ENCODE assay signal across 37 cellular contexts in the genomic region with DNA sequence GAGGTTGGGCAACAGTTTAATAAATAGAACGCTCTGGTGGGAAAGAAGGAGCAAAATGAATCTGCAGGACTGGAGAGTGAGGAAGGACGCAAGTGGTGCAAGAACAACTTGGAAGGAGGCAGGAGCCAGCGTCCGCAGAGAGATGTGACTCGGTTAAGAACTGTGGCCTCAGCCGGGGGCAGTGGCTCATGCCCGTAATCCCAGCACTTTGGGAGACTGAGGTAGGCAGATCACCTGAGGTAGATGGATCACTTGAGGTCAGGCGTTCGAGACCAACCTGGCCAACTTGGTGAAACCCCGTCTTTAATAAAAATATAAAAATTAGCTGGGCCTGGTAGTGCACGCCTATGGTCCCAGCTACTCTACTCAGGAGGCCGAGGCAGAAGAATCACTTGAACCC.
"Had no signal": no experiment of that assay in that cellular context is flagged by ENCODE, and none has a peak within 500 bp of the region (broad histone marks: within the 10 kb centered on the region; RNA-seq: fewer than 3 reads in every experiment).

No MANE protein-coding gene starts in this region.

- H3K4me3 Mint-ChIP-seq: activated naive CD4-positive, alpha-beta T cell treated with anti-CD3 and anti-CD28 coated beads for 36 hours; activated naive CD4-positive, alpha-beta T cell treated with anti-CD3 and anti-CD28 coated beads, Interleukin-2, amount 10 ng/mL, durations not matched to agents 7 days and 5 days; activated naive CD4-positive, alpha-beta T cell treated with anti-CD3 and anti-CD28 coated beads, Interleukin-2, amount 50 U/mL, for 24 hours; activated naive CD8-positive, alpha-beta T cell; activated naive CD8-positive, alpha-beta T cell treated with anti-CD3 and anti-CD28 coated beads for 36 hours; activated naive CD8-positive, alpha-beta T cell treated with anti-CD3 and anti-CD28 coated beads, Interleukin-2, amount 10 ng/mL, durations not matched to agents 7 days and 5 days; activated naive CD8-positive, alpha-beta T cell treated with anti-CD3 and anti-CD28 coated beads, Interleukin-2, amount 50 U/mL, for 24 hours; activated T-cell treated with anti-CD3 and anti-CD28 coated beads, Interleukin-2, amount 50 U/mL, for 24 hours; activated T-cell treated with anti-CD3 and anti-CD28 coated beads, Interleukin-2, amount 50 U/mL, for 4 hours; activated T-cell treated with anti-CD3 and anti-CD28 coated beads, Interleukin-2, amount 50 U/mL, for 72 hours; activated T-helper 1 cell treated with anti-CD3 and anti-CD28 coated beads, Interleukin-12 subunit alpha, Interleukin-12 subunit beta, Interleukin-2, Interleukin-4 antibody, amounts not matched to agents 30 ng/mL and 10 ng/mL and 1 ng/mL, durations not matched to agents 14 hours and 24 hours and 36 hours; activated T-helper 17 cell treated with anti-CD3 and anti-CD28 coated beads, Interleukin-2, amount 50 U/mL, for 72 hours; brain; central memory CD8-positive, alpha-beta T cell had no signal

- DNase-seq: activated effector memory CD4-positive, alpha-beta T cell treated with anti-CD3 and anti-CD28 coated beads, Interleukin-2, amount 50 U/mL, for 16 hours; activated effector memory CD4-positive, alpha-beta T cell treated with Interleukin-2 at 50 U/mL for 16 hours; activated gamma-delta T cell; activated gamma-delta T cell treated with Interleukin-2 at 50 U/mL for 16 hours; activated naive CD4-positive, alpha-beta T cell; activated naive CD4-positive, alpha-beta T cell treated with anti-CD3 and anti-CD28 coated beads for 36 hours; activated naive CD4-positive, alpha-beta T cell treated with anti-CD3 and anti-CD28 coated beads, Interleukin-2, amount 10 ng/mL, durations not matched to agents 7 days and 5 days; activated naive CD4-positive, alpha-beta T cell treated with anti-CD3 and anti-CD28 coated beads, Interleukin-2, amount 50 U/mL, for 16 hours; activated naive CD4-positive, alpha-beta T cell treated with Interleukin-2 at 50 U/mL for 16 hours; activated naive CD8-positive, alpha-beta T cell treated with anti-CD3 and anti-CD28 coated beads for 36 hours; activated naive CD8-positive, alpha-beta T cell treated with anti-CD3 and anti-CD28 coated beads, Interleukin-2, amount 10 ng/mL, durations not matched to agents 7 days and 5 days; activated naive CD8-positive, alpha-beta T cell treated with anti-CD3 and anti-CD28 coated beads, Interleukin-2, amount 50 U/mL, for 24 hours; activated T-cell treated with anti-CD3 and anti-CD28 coated beads, Interleukin-2, amount 50 U/mL, for 1 hour; activated T-cell treated with anti-CD3 and anti-CD28 coated beads, Interleukin-2, amount 50 U/mL, for 24 hours; activated T-cell treated with anti-CD3 and anti-CD28 coated beads, Interleukin-2, amount 50 U/mL, for 4 hours; activated T-cell treated with anti-CD3 and anti-CD28 coated beads, Interleukin-2, amount 50 U/mL, for 48 hours; activated T-cell treated with anti-CD3 and anti-CD28 coated beads, Interleukin-2, amount 50 U/mL, for 72 hours; adrenal gland; amniotic stem cell; amygdala; anterior cingulate cortex; aorta; body of pancreas; brain microvascular endothelial cell; central memory CD4-positive, alpha-beta T cell; cerebellar nuclear complex had no signal

- H3K27ac Mint-ChIP-seq: activated naive CD4-positive, alpha-beta T cell treated with anti-CD3 and anti-CD28 coated beads for 36 hours; activated naive CD4-positive, alpha-beta T cell treated with anti-CD3 and anti-CD28 coated beads, Interleukin-2, amount 10 ng/mL, durations not matched to agents 7 days and 5 days; activated naive CD4-positive, alpha-beta T cell treated with anti-CD3 and anti-CD28 coated beads, Interleukin-2, amount 50 U/mL, for 24 hours; activated naive CD4-positive, alpha-beta T cell treated with anti-CD3 and anti-CD28 coated beads, Interleukin-2, amount 50 U/mL, for 72 hours; activated naive CD8-positive, alpha-beta T cell; activated naive CD8-positive, alpha-beta T cell treated with anti-CD3 and anti-CD28 coated beads for 36 hours; activated naive CD8-positive, alpha-beta T cell treated with anti-CD3 and anti-CD28 coated beads, Interleukin-2, amount 10 ng/mL, durations not matched to agents 7 days and 5 days; activated naive CD8-positive, alpha-beta T cell treated with anti-CD3 and anti-CD28 coated beads, Interleukin-2, amount 50 U/mL, for 24 hours; activated T-cell treated with anti-CD3 and anti-CD28 coated beads, Interleukin-2, amount 50 U/mL, for 24 hours; activated T-cell treated with anti-CD3 and anti-CD28 coated beads, Interleukin-2, amount 50 U/mL, for 72 hours; activated T-helper 1 cell treated with anti-CD3 and anti-CD28 coated beads, Interleukin-12 subunit alpha, Interleukin-12 subunit beta, Interleukin-2, Interleukin-4 antibody, amounts not matched to agents 30 ng/mL and 10 ng/mL and 1 ng/mL, durations not matched to agents 14 hours and 24 hours and 36 hours; activated T-helper 17 cell treated with anti-CD3 and anti-CD28 coated beads, Interleukin-2, amount 50 U/mL, for 72 hours; activated T-helper 2 cell treated with anti-CD3 and anti-CD28 coated beads, Interferon-gamma antibody, Interleukin-2, Interleukin-4, amounts not matched to agents 10 μg/mL and 5 μg/mL and 100 μg/mL, durations not matched to agents 14 hours and 24 hours and 36 hours; brain had no signal

- H3K27ac ChIP-seq: adrenal gland, ascending aorta, body of pancreas, brain microvascular endothelial cell, breast epithelium, cardiac muscle cell had no signal

- ATAC-seq: activated naive CD8-positive, alpha-beta T cell treated with anti-CD3 and anti-CD28 coated beads, Interleukin-2, amount 50 U/mL, for 24 hours; activated T-cell treated with anti-CD3 and anti-CD28 coated beads, Interleukin-2, amount 50 U/mL, for 4 hours; activated T-cell treated with anti-CD3 and anti-CD28 coated beads, Interleukin-2, amount 50 U/mL, for 72 hours; activated T-helper 17 cell treated with anti-CD3 and anti-CD28 coated beads, Interleukin-2, amount 50 U/mL, for 72 hours; body of pancreas had no signal

- H3K36me3 Mint-ChIP-seq: activated naive CD4-positive, alpha-beta T cell treated with anti-CD3 and anti-CD28 coated beads, Interleukin-2, amount 10 ng/mL, durations not matched to agents 7 days and 5 days; activated naive CD4-positive, alpha-beta T cell treated with anti-CD3 and anti-CD28 coated beads, Interleukin-2, amount 50 U/mL, for 24 hours; activated naive CD4-positive, alpha-beta T cell treated with anti-CD3 and anti-CD28 coated beads, Interleukin-2, amount 50 U/mL, for 72 hours; activated naive CD8-positive, alpha-beta T cell; activated naive CD8-positive, alpha-beta T cell treated with anti-CD3 and anti-CD28 coated beads for 36 hours; activated naive CD8-positive, alpha-beta T cell treated with anti-CD3 and anti-CD28 coated beads, Interleukin-2, amount 10 ng/mL, durations not matched to agents 7 days and 5 days had no signal

- H3K4me1 ChIP-seq: adrenal gland, ascending aorta, body of pancreas, breast epithelium had no signal

- H3K27me3 Mint-ChIP-seq: activated naive CD4-positive, alpha-beta T cell treated with anti-CD3 and anti-CD28 coated beads, Interleukin-2, amount 10 ng/mL, durations not matched to agents 7 days and 5 days; activated naive CD4-positive, alpha-beta T cell treated with anti-CD3 and anti-CD28 coated beads, Interleukin-2, amount 50 U/mL, for 24 hours; activated naive CD8-positive, alpha-beta T cell; activated naive CD8-positive, alpha-beta T cell treated with anti-CD3 and anti-CD28 coated beads, Interleukin-2, amount 10 ng/mL, durations not matched to agents 7 days and 5 days; activated naive CD8-positive, alpha-beta T cell treated with anti-CD3 and anti-CD28 coated beads, Interleukin-2, amount 50 U/mL, for 24 hours; activated T-cell treated with anti-CD3 and anti-CD28 coated beads, Interleukin-2, amount 50 U/mL, for 24 hours; activated T-helper 17 cell treated with anti-CD3 and anti-CD28 coated beads, Interleukin-2, amount 50 U/mL, for 72 hours; brain; central memory CD8-positive, alpha-beta T cell had no signal

- H3K4me3 ChIP-seq: adrenal gland, ascending aorta, body of pancreas, breast epithelium, cardiac muscle cell had no signal

- H3K9me3 ChIP-seq: adrenal gland, ascending aorta, body of pancreas, breast epithelium had no signal

- H3K4me1 Mint-ChIP-seq: activated naive CD4-positive, alpha-beta T cell treated with anti-CD3 and anti-CD28 coated beads, Interleukin-2, amount 10 ng/mL, durations not matched to agents 7 days and 5 days; activated naive CD4-positive, alpha-beta T cell treated with anti-CD3 and anti-CD28 coated beads, Interleukin-2, amount 50 U/mL, for 24 hours; activated naive CD8-positive, alpha-beta T cell treated with anti-CD3 and anti-CD28 coated beads for 36 hours; activated naive CD8-positive, alpha-beta T cell treated with anti-CD3 and anti-CD28 coated beads, Interleukin-2, amount 10 ng/mL, durations not matched to agents 7 days and 5 days; activated naive CD8-positive, alpha-beta T cell treated with anti-CD3 and anti-CD28 coated beads, Interleukin-2, amount 50 U/mL, for 24 hours; activated T-helper 17 cell treated with anti-CD3 and anti-CD28 coated beads, Interleukin-2, amount 50 U/mL, for 72 hours; central memory CD8-positive, alpha-beta T cell had no signal

- H3K36me3 ChIP-seq: adrenal gland, brain microvascular endothelial cell, breast epithelium, cardiac muscle cell had no signal

- H3K27me3 ChIP-seq: adrenal gland, ascending aorta, body of pancreas, brain microvascular endothelial cell, breast epithelium, cardiac muscle cell had no signal

- H3K9me3 Mint-ChIP-seq: activated naive CD4-positive, alpha-beta T cell treated with anti-CD3 and anti-CD28 coated beads, Interleukin-2, amount 50 U/mL, for 24 hours; activated naive CD8-positive, alpha-beta T cell treated with anti-CD3 and anti-CD28 coated beads for 36 hours; activated T-cell treated with anti-CD3 and anti-CD28 coated beads, Interleukin-2, amount 50 U/mL, for 24 hours; brain had no signal
